ENCODE assay signal across 19 cellular contexts in the genomic region with DNA sequence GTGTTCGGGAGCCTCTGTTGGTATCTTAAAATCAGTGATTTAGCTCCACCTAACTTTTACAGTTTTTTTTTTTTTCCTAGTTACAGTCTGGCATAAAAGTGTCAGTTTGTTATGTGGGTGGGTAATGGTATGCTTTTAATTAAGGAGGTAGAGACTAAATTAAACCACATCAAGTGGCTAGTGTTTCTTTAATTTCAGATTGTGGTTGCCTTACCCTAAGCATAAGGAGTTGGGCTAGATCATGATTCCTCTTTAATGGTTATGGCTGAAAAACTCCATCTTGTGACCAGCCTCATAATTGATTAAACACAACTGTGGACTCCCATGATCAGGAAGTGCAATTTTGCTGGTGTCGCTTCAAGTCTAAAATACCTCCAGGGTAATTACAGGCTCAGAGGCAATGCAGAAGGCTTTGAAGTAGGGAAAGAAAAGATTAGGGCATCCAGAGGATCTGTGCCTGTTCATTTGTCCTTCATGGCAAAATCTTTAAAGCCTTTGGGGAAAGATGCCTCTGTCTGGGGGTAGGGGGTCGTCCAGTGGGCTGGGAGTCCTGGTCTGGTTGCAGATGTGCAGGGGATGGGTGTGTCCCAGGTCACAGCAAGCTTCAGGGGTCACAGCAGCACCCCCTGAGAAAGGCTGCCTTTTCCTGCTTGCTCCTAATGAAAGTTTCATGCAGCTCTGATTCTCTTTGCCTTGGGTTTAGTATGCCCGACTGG.
DNase-seq lines count a peak whose midpoint lies in the region; ATAC-seq and TF ChIP-seq lines count a peak whose summit lies in the region.
"Had no signal": no experiment of that assay in that cellular context is flagged by ENCODE, and none has a peak within 500 bp of the region (broad histone marks: within the 10 kb centered on the region; RNA-seq: fewer than 3 reads in every experiment).

No MANE protein-coding gene starts in this region.

- no peak overlapping the region for H3K27ac Mint-ChIP-seq in mesothelial cell of epicardium
- H3K27ac Mint-ChIP-seq: H9, HFFc6 had no signal

- H3K36me3 ChIP-seq in DND-41 (ENCODE audit: insufficient read depth, low read length) (no peaks in the 10 kb centered on the region), KOPT-K1 (ENCODE audit: insufficient read depth, low read length) (no peaks in the 10 kb centered on the region), neuronal stem cell (replicated peaks in 1 of 2; ENCODE audit: control insufficient read depth in 2 of 2, insufficient read depth in 2 of 2, low read length in 2 of 2) (no peaks in the 10 kb centered on the region)
- H3K36me3 ChIP-seq: BE2C, Peyer's patch had no signal

- H3K14ac ChIP-seq in neuronal stem cell (ENCODE audit: low read length): no peak overlapping the region

- H3K4me3 Mint-ChIP-seq in mesothelial cell of epicardium: no peak overlapping the region
- H3K4me3 Mint-ChIP-seq: H9, HFFc6 had no signal

- no peak overlapping the region for H2BK120ac ChIP-seq in neuronal stem cell (ENCODE audit: low read depth, low read length)

- H4K91ac ChIP-seq in neuronal stem cell (ENCODE audit: low read depth, low read length, poor library complexity): no peak overlapping the region

- TF ChIP-seq CTCF in DND-41 (IDR thresholded peaks at IDR 0.05; ENCODE audit: borderline replicate concordance, extremely low read depth, low read length, poor library complexity, severe bottlenecking): no peak
- TF ChIP-seq CTCF in mesothelial cell of epicardium (IDR thresholded peaks at IDR 0.05; ENCODE audit: unreplicated experiment): no peak

- no peak overlapping the region for H3K9ac ChIP-seq in DND-41 (ENCODE audit: low read depth, low read length)
- H3K9ac ChIP-seq in neuronal stem cell (ENCODE audit: low read depth, low read length, poor library complexity): no peak overlapping the region
- H3K9ac ChIP-seq: GM23248 had no signal

- peak overlapping the region; percentile 68 for H3K18ac ChIP-seq in neuronal stem cell (ENCODE audit: low read length)

- H3K79me1 ChIP-seq in neuronal stem cell (ENCODE audit: low read depth, low read length): no peaks in the 10 kb centered on the region

- H3K9me3 ChIP-seq in DND-41 (ENCODE audit: insufficient read depth, low read length, severe bottlenecking) (no peaks in the 10 kb centered on the region), KOPT-K1 (ENCODE audit: insufficient read depth, low read length, poor library complexity, severe bottlenecking) (no peaks in the 10 kb centered on the region), neuronal stem cell (replicated peaks in 1 of 2; ENCODE audit: control insufficient read depth in 2 of 2, insufficient read depth in 1 of 2, low read depth in 1 of 2, low read length in 2 of 2) (no peaks in the 10 kb centered on the region)
- H3K9me3 ChIP-seq: BE2C, Peyer's patch had no signal

- no peaks in the 10 kb centered on the region for H3K36me3 Mint-ChIP-seq in mesothelial cell of epicardium

- H2AFZ ChIP-seq in DND-41 (ENCODE audit: low read depth, low read length) (peak overlapping the region; percentile 12; the same call in 1 of the 2 replicates), neuronal stem cell (ENCODE audit: low read length) (no peak overlapping the region)
- H2AFZ ChIP-seq: GM23248 had no signal

- H2AK5ac ChIP-seq in neuronal stem cell (ENCODE audit: low read depth, low read length): no peak overlapping the region

- H3K4me3 ChIP-seq in DND-41 (ENCODE audit: low read depth in 1 of 2, low read length in 2 of 2) (no peak overlapping the region), neuronal stem cell (ENCODE audit: low read length in 2 of 2) (no peak overlapping the region)
- H3K4me3 ChIP-seq: GM23248, Peyer's patch had no signal

- H3K4me2 ChIP-seq in DND-41 (ENCODE audit: insufficient read depth, low read length) (no peak overlapping the region), neuronal stem cell (ENCODE audit: insufficient read depth, low read length, poor library complexity, severe bottlenecking) (no peak overlapping the region)

- H3K4ac ChIP-seq in neuronal stem cell (ENCODE audit: low read length): no peak overlapping the region

- no peak overlapping the region for H2BK12ac ChIP-seq in neuronal stem cell (ENCODE audit: low read length)

- peak; percentile 60; the same call in 2 of the 3 replicates for ATAC-seq in DND-41 (ENCODE audit: insufficient read depth, low read depth)
- ATAC-seq: HepG2 had no signal

- peak overlapping the region; percentile 3 for H3K27ac ChIP-seq in DND-41 (ENCODE audit: low read length)
- H3K27ac ChIP-seq in KOPT-K1 (ENCODE audit: low read depth, low read length, poor library complexity, severe bottlenecking): peak overlapping the region; percentile 48
- no peak overlapping the region for H3K27ac ChIP-seq in neuronal stem cell (replicated peaks; ENCODE audit: low read length)
- H3K27ac ChIP-seq: GM23248, HL-60, Peyer's patch had no signal

- H3K4me1 Mint-ChIP-seq in mesothelial cell of epicardium: peaks cover 11% of the 10 kb centered on the region

- no peaks in the 10 kb centered on the region for H3K27me3 ChIP-seq in DND-41 (ENCODE audit: insufficient read depth, low read length, poor library complexity)
- no peaks in the 10 kb centered on the region for H3K27me3 ChIP-seq in neuronal stem cell (ENCODE audit: control insufficient read depth in 3 of 3, insufficient read depth in 3 of 3, low read depth in 1 of 3, low read length in 3 of 3)
- H3K27me3 ChIP-seq: BE2C, Peyer's patch had no signal

- peaks cover 24% of the 10 kb centered on the region for H3K4me1 ChIP-seq in DND-41 (ENCODE audit: insufficient read depth, low read length)
- peaks cover 0 to 5% of the 10 kb centered on the region in 2 donors for H3K4me1 ChIP-seq in neuronal stem cell (ENCODE audit: control insufficient read depth in 2 of 2, insufficient read depth in 1 of 2, low read depth in 1 of 2, low read length in 2 of 2)
- H3K4me1 ChIP-seq: BE2C, Peyer's patch had no signal

- DNase-seq in DND-41 (no peak), foreskin melanocyte (peak; percentile 45), neuronal stem cell (ENCODE audit: low spot score) (no peak), mesothelial cell of epicardium (ENCODE audit: low spot score in 2 of 2, unreplicated experiment in 2 of 2) (no peak), NCI-H524 (lab: John Stamatoyannopoulos, UW) (no peak), DMS 273 (lab: John Stamatoyannopoulos, UW; ENCODE audit: unreplicated experiment) (no peak)
- DNase-seq: BE2C, GDM1, GM23248, H9, HFFc6, KBM-7, NCI-H1105, NCI-H226, NCI-H82, Peyer's patch had no signal

- no peaks in the 10 kb centered on the region for H3K27me3 Mint-ChIP-seq in mesothelial cell of epicardium (ENCODE audit: low read depth)

- no peaks in the 10 kb centered on the region for H4K20me1 ChIP-seq in DND-41 (ENCODE audit: insufficient read depth, low read length)

- H2BK15ac ChIP-seq in neuronal stem cell (ENCODE audit: low read length): no peak overlapping the region

- no CpG with 5 or more reads among the region's 4 CpGs for WGBS in neuronal stem cell (ENCODE audit: extremely low coverage in 2 of 2, insufficient read length in 2 of 2, insufficient replicate concordance in 1 of 2), 2 donors

- H3K79me2 ChIP-seq in DND-41 (ENCODE audit: insufficient read depth, low read length): no peaks in the 10 kb centered on the region

- H2BK5ac ChIP-seq in neuronal stem cell (ENCODE audit: low read length): no peak overlapping the region

- H3K23ac ChIP-seq in neuronal stem cell (ENCODE audit: low read depth, low read length, poor library complexity): no peak overlapping the region

- H3K9me3 Mint-ChIP-seq in mesothelial cell of epicardium: no peaks in the 10 kb centered on the region
- H3K9me3 Mint-ChIP-seq: H9 had no signal

- H4K8ac ChIP-seq in neuronal stem cell (ENCODE audit: low read depth, low read length): no peak overlapping the region
